In genomic region chr20:38840053-38840893, GRCh38 we compare ENCODE assay signal across 11 cellular contexts. TPM values are rescaled to one million over a fixed set of nuclear protein-coding genes. Genes with fewer than 3 reads are reported as not detected.
A peak's percentile ranks its signal among the peaks of the same experiment; 100 is the strongest.
DNase-seq lines count a peak whose midpoint lies in the region; ATAC-seq, FAIRE-seq and TF ChIP-seq lines count a peak whose summit lies in the region.
"Had no signal": no experiment of that assay in that cellular context is flagged by ENCODE, and none has a peak within 500 bp of the region (broad histone marks: within the 10 kb centered on the region; RNA-seq: fewer than 3 reads in every experiment).

No MANE protein-coding gene starts in this region.

- no peak overlapping the region for H2BK12ac ChIP-seq in H1 (ENCODE audit: low read depth, low read length)

- H3K36me3 Mint-ChIP-seq in activated CD4-positive, alpha-beta memory T cell treated with anti-CD3 and anti-CD28 coated beads, Interleukin-2, amount 10 ng/mL, durations not matched to agents 7 days and 5 days (ENCODE audit: low read depth), result peaks cover 56% of the 10 kb centered on the region

- peak overlapping the region; percentile 36 for H3K27ac Mint-ChIP-seq in activated CD4-positive, alpha-beta memory T cell treated with anti-CD3 and anti-CD28 coated beads, Interleukin-2, amount 10 ng/mL, durations not matched to agents 7 days and 5 days

- no peak overlapping the region for H3K14ac ChIP-seq in H1 (ENCODE audit: insufficient read length)

- no peak overlapping the region for H2BK20ac ChIP-seq in H1 (ENCODE audit: low read length)

- H3K79me2 ChIP-seq in GM23248 (ENCODE audit: insufficient read depth) (no peaks in the 10 kb centered on the region), H1 (ENCODE audit: control insufficient read depth in 1 of 2, insufficient read depth in 2 of 2, low read length in 2 of 2) (no peaks in the 10 kb centered on the region)

- POLR2A ChIA-PET in activated CD4-positive, alpha-beta memory T cell treated with anti-CD3 and anti-CD28 coated beads, Interleukin-2, amount 10 ng/mL, durations not matched to agents 7 days and 5 days (lab: Charles Lee), result interaction anchor here (1.9 to 5.3 kb wide), 3 partner anchors 22 to 34 kb away, joined by 6 to 60 read pairs (median 57); partner anchors contain the start of gene PPP1R16B
- POLR2A ChIA-PET in H1 (lab: Charles Lee; ENCODE audit: partially characterized antibody), result interaction anchor here (1.0 to 2.1 kb wide), 3 partner anchors 11 to 33 kb away, joined by 3 to 4 read pairs (median 4); no protein-coding TSS in a partner anchor

- H3K27me3 Mint-ChIP-seq in activated CD4-positive, alpha-beta memory T cell treated with anti-CD3 and anti-CD28 coated beads, Interleukin-2, amount 10 ng/mL, durations not matched to agents 7 days and 5 days, result no peaks in the 10 kb centered on the region

- no peak overlapping the region for H3K4me3 ChIP-seq in GM23248
- H3K4me3 ChIP-seq in H1 (ENCODE audit: extremely low read depth in 1 of 4, insufficient read depth in 2 of 4, low read depth in 3 of 4, low read length in 4 of 4), result no peak overlapping the region

- no peaks in the 10 kb centered on the region for H3K9me3 Mint-ChIP-seq in activated CD4-positive, alpha-beta memory T cell treated with anti-CD3 and anti-CD28 coated beads, Interleukin-2, amount 10 ng/mL, durations not matched to agents 7 days and 5 days

- H3K23ac ChIP-seq in H1 (ENCODE audit: insufficient read length), result no peak overlapping the region

- CTCF ChIA-PET in activated CD4-positive, alpha-beta memory T cell treated with anti-CD3 and anti-CD28 coated beads, Interleukin-2, amount 10 ng/mL, durations not matched to agents 7 days and 5 days (lab: Charles Lee), result interaction anchor here (1.3 to 1.6 kb wide), 3 partner anchors 31 to 55 kb away, joined by 3 read pairs; no protein-coding TSS in a partner anchor
- CTCF ChIA-PET in H1 (lab: Charles Lee; ENCODE audit: partially characterized antibody), result interaction anchor here (0.9 to 1.1 kb wide), 5 partner anchors 16 to 78 kb away, joined by 3 to 7 read pairs (median 4); no protein-coding TSS in a partner anchor

- in situ Hi-C loops in GM23248 (cut with MboI), result no loop called here

- ATAC-seq in HG03521 (IDR thresholded peaks at IDR 0.05; ENCODE audit: unreplicated experiment) (no peak), HG03196 (IDR thresholded peaks at IDR 0.05; ENCODE audit: unreplicated experiment) (no peak), GM18909 (IDR thresholded peaks at IDR 0.05; ENCODE audit: poor library complexity, unreplicated experiment) (no peak)

- H2BK120ac ChIP-seq in H1 (replicated peaks; ENCODE audit: low read depth, low read length), result no peak overlapping the region

- H3K36me3 ChIP-seq in GM23248 (ENCODE audit: low read depth), result no peaks in the 10 kb centered on the region
- no peaks in the 10 kb centered on the region for H3K36me3 ChIP-seq in H1 (ENCODE audit: control insufficient read depth in 2 of 4, insufficient read depth in 4 of 4, low read length in 3 of 4)

- no peak overlapping the region for H3K4me3 Mint-ChIP-seq in activated CD4-positive, alpha-beta memory T cell treated with anti-CD3 and anti-CD28 coated beads, Interleukin-2, amount 10 ng/mL, durations not matched to agents 7 days and 5 days

- TF ChIP-seq POLR2A in H1 (IDR thresholded peaks at IDR 0.05; ENCODE audit: control extremely low read depth in 1 of 2, low read depth in 2 of 2, low read length in 2 of 2), result no peak

- no peak overlapping the region for H3K56ac ChIP-seq in H1 (replicated peaks; ENCODE audit: insufficient read length, low read depth, low read length)

- no peak overlapping the region for H4K91ac ChIP-seq in H1 (replicated peaks; ENCODE audit: insufficient read length, low read length)

- H3K4ac ChIP-seq in H1 (replicated peaks; ENCODE audit: insufficient read length, low read depth, low read length), result no peak overlapping the region

- TF ChIP-seq RAD21 in H1 (IDR thresholded peaks at IDR 0.05 in 1 of 2, conservative IDR thresholded peaks at IDR 0.05 in 1 of 2; ENCODE audit: low read depth in 2 of 2, low read length in 2 of 2), result no peak

- no peaks in the 10 kb centered on the region for H3F3A ChIP-seq in GM23248 (ENCODE audit: insufficient read depth)

- peaks cover 59% of the 10 kb centered on the region for H3K4me1 Mint-ChIP-seq in activated CD4-positive, alpha-beta memory T cell treated with anti-CD3 and anti-CD28 coated beads, Interleukin-2, amount 10 ng/mL, durations not matched to agents 7 days and 5 days

- no peaks in the 10 kb centered on the region for H3K9me2 ChIP-seq in GM23248 (ENCODE audit: insufficient read depth)

- no peak overlapping the region for H2AK5ac ChIP-seq in H1 (ENCODE audit: low read depth, low read length)

- H3K27me3 ChIP-seq in GM23248 (replicated peaks; ENCODE audit: insufficient read depth), result peaks cover 9% of the 10 kb centered on the region
- no peaks in the 10 kb centered on the region for H3K27me3 ChIP-seq in H1 (replicated peaks in 1 of 4; ENCODE audit: control insufficient read depth in 3 of 4, extremely low read depth in 1 of 4, insufficient read depth in 3 of 4, low read length in 3 of 4)

- no peak overlapping the region for H2BK15ac ChIP-seq in H1 (ENCODE audit: low read length)

- DNase-seq in GM23248 (peak; percentile 50), H1 (ENCODE audit: low read depth in 1 of 2, low spot score in 2 of 2) (no peak), NOMO-1 treated with dmso at 0.1 percent for 144 hours (lab: John Stamatoyannopoulos, UW; ENCODE audit: unreplicated experiment) (no peak)
- DNase-seq in activated CD4-positive, alpha-beta memory T cell treated with anti-CD3 and anti-CD28 coated beads, Interleukin-2, amount 10 ng/mL, durations not matched to agents 7 days and 5 days, result no peak
- DNase-seq in stimulated activated CD4-positive, alpha-beta T cell treated with anti-CD3 and anti-CD28 coated beads, Interleukin-2, amount 100 ng/mL, for 24 hours, result peak; percentile 50 to 59
- DNase-seq: NCI-H526 had no signal

- H2AFZ ChIP-seq in GM23248 (no peak overlapping the region), H1 (ENCODE audit: low read length) (no peak overlapping the region)

- no peaks in the 10 kb centered on the region for H3K23me2 ChIP-seq in H1 (ENCODE audit: low read depth, low read length)

- H3K9me3 ChIP-seq in GM23248 (ENCODE audit: low read depth), result no peaks in the 10 kb centered on the region
- no peaks in the 10 kb centered on the region for H3K9me3 ChIP-seq in H1 (ENCODE audit: insufficient read depth in 2 of 2, low read depth in 1 of 2, low read length in 1 of 2)

- H4K20me1 ChIP-seq in GM23248 (ENCODE audit: insufficient read depth) (no peaks in the 10 kb centered on the region), H1 (replicated peaks in 1 of 2; ENCODE audit: control insufficient read depth in 1 of 2, insufficient read depth in 2 of 2, low read length in 2 of 2) (no peaks in the 10 kb centered on the region)

- WGBS in GM23248 (ENCODE audit: low coverage in 1 of 2, low lambda C conversion rate in 2 of 2, missing lambda C conversion rate in 2 of 2), 2 experiments, result 39 to 45% methylated on average over 14 of the region's 14 CpGs
- WGBS in H1 (ENCODE audit: extremely low coverage in 1 of 2, insufficient coverage in 1 of 2, insufficient read length in 1 of 2, insufficient replicate concordance in 2 of 2, low coverage in 1 of 2, low lambda C conversion rate in 2 of 2, missing lambda C conversion rate in 1 of 2), 2 experiments, result 84% methylated on average over 14 of the region's 14 CpGs; no CpG with 5 or more reads in 1 of the 2 experiments

- peak overlapping the region; percentile 3; the same call in 1 of the 2 replicates for H2BK5ac ChIP-seq in H1 (ENCODE audit: low read depth, low read length)

- H4K5ac ChIP-seq in H1 (ENCODE audit: insufficient read length, low read depth, low read length), result no peak overlapping the region

- H3K9ac ChIP-seq in GM23248 (no peak overlapping the region), H1 (replicated peaks in 1 of 4; ENCODE audit: extremely low read depth in 1 of 4, low read depth in 3 of 4, low read length in 3 of 4) (0 out of 7 replicates have a peak overlapping the region, but pooled peaks of 1 of the 4 experiments have one; percentile 29)

- no peaks in the 10 kb centered on the region; the same call in 1 of the 2 replicates for H3K79me1 ChIP-seq in H1 (ENCODE audit: low read depth, low read length)

- H4K8ac ChIP-seq in H1 (ENCODE audit: extremely low read depth, insufficient read depth, low read length), result peak overlapping the region; percentile 87

- H3K4me1 ChIP-seq in GM23248 (ENCODE audit: insufficient read depth), result no peaks in the 10 kb centered on the region
- H3K4me1 ChIP-seq in H1 (replicated peaks in 1 of 4; ENCODE audit: control insufficient read depth in 3 of 4, insufficient read depth in 4 of 4, low read length in 3 of 4), result peaks cover 0 to 3% (median 0%) of the 10 kb centered on the region in 4 experiments; a peak in 1 of 7 replicates

- H3K18ac ChIP-seq in H1 (ENCODE audit: extremely low read depth, low read length), result no peak overlapping the region

- FAIRE-seq in H1 (lab: Jason Lieb, UNC), result no peak
- FAIRE-seq: D721Med had no signal

- no peak for TF ChIP-seq EP300 in H1 (IDR thresholded peaks at IDR 0.05; ENCODE audit: borderline replicate concordance in 1 of 2, low read depth in 2 of 2, low read length in 2 of 2)

- no peak overlapping the region for H3K4me2 ChIP-seq in GM23248 (ENCODE audit: unreplicated experiment)
- H3K4me2 ChIP-seq in H1 (ENCODE audit: insufficient read depth in 1 of 2, low read depth in 2 of 2, low read length in 2 of 2), result no peak overlapping the region

- TF ChIP-seq CTCF in H1 (IDR thresholded peaks at IDR 0.05; ENCODE audit: control extremely low read depth in 1 of 3, insufficient read depth in 1 of 3, low read depth in 1 of 3, low read length in 3 of 3), result no peak

- H3K27ac ChIP-seq in GM23248 (no peak overlapping the region), H1 (ENCODE audit: low read depth, low read length) (no peak overlapping the region)

TF ChIP-seq in H1, 55 proteins besides CTCF, POLR2A, EP300 and RAD21:
- TF ChIP-seq ASH2L (IDR thresholded peaks at IDR 0.05; ENCODE audit: low read length) (peak; percentile 35), YY1 (IDR thresholded peaks at IDR 0.05; ENCODE audit: low read depth, low read length) (no peak)
TF ChIP-seq in H1: peak in this region for 1.

RNA-seq across cellular contexts. Expression of gene PPP1R16B, which starts 34.8 kb away (rescaled TPM):
- not detected in 2 replicates for total RNA-seq in GM23248 (2014; rRNA removed; shearing (Covaris generic))
- 0.34 TPM in 1 of 2 replicates, not detected in the other for polyA plus RNA-seq in GM23248 (2016; fragmentation: Nextera tagmentation; extraction: Ambion mirVana)
- total RNA-seq in activated CD4-positive, alpha-beta memory T cell treated with anti-CD3 and anti-CD28 coated beads, Interleukin-2, amount 10 ng/mL, durations not matched to agents 7 days and 5 days, result 100 to 1,000 TPM; 113 to 119 TPM
- 8.9 and 9.7 TPM in 2 replicates for total RNA-seq in H1 (2021; fragmentation: NEBNext Ultra II Directional; extraction: Animal tissue kit (Norgen Biotek cat#: 25700))
- polyA plus RNA-seq in H1 (2011; rRNA removed), result 2.6 and 3.8 TPM in 2 replicates
- 3.9 TPM for polyA plus RNA-seq in H1 (2011; cell fraction: cytosol; rRNA removed)
- polyA plus RNA-seq in H1 (2011; cell fraction: nucleus; rRNA removed), result 7.3 TPM
- 3.3 to 4.7 TPM (median 4.1 TPM) in 4 replicates for polyA plus RNA-seq in H1 (2012, experiment 1 of 2)
- polyA plus RNA-seq in H1 (2012, experiment 2 of 2), result 5.1 TPM
- polyA plus RNA-seq in H1 (2013, experiment 1 of 2), result 7.4 TPM
- polyA plus RNA-seq in H1 (2013, experiment 2 of 2), result 7.5 TPM
- 7.7 and 10.3 TPM in 2 replicates for polyA minus RNA-seq in H1 (2011; rRNA and poly(A)+ RNA removed)
- 3.9 TPM for polyA minus RNA-seq in H1 (2011; cell fraction: cytosol; rRNA and poly(A)+ RNA removed)
- 3.4 TPM for polyA minus RNA-seq in H1 (2011; cell fraction: nucleus; rRNA and poly(A)+ RNA removed)
- polyA plus RNA-seq: fibroblast of lung had no signal

Comparison
In these comparisons a context has a peak if more than half of its experiments do, and no peak if none do; other contexts are left out.
1. DNase-seq: peak in GM23248 (single experiment) and stimulated activated CD4-positive, alpha-beta T cell treated with anti-CD3 and anti-CD28 coated beads, Interleukin-2, amount 100 ng/mL, for 24 hours (2 of 2); none in activated CD4-positive, alpha-beta memory T cell treated with anti-CD3 and anti-CD28 coated beads, Interleukin-2, amount 10 ng/mL, durations not matched to agents 7 days and 5 days (single experiment), H1 (0 of 2) and NOMO-1 treated with dmso at 0.1 percent for 144 hours (single experiment).
2. RNA of gene PPP1R16B, which starts 34.8 kb away (total RNA-seq): 113 to 119 TPM in activated CD4-positive, alpha-beta memory T cell treated with anti-CD3 and anti-CD28 coated beads, Interleukin-2, amount 10 ng/mL, durations not matched to agents 7 days and 5 days; 8.9 to 9.7 TPM in H1 and not detected in GM23248; every median in the first group is over 10 times any median in the second.